In the genomic region with DNA sequence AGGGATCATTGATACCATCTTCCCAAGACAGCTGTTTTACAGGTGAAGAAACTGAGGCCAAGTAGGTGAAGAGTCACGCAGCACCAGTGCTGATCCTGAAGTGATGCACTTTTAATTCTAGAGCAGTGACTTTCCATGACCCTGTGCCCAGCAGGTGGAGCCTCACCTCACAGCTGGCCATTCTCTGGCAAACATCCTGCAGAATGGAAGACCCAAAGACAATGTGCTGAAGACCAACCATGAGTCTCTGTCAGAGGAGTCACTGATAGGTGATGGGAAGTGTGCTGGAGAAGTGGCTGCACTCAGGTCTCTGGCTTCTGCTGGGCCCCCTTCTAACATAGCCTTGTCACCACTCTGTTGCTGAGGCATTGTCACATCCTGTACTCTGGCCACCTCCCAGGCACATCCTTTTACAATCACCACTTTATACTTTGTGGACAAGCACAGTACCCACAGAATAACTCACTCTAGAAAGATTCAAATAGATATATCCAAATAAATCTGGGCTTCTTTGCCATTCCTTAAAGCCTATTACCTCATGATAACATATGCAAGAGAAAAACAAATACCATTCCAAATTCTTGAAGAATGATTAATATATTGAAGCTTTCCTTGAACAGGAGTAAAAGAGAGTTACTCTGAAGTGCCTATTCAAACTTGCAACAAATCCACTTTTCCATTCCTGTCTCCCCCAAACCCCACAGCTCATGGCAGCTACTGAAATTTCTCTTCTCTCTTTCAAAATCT, we compare ENCODE assay signal across 10 cellular contexts.
DNase-seq lines count a peak whose midpoint lies in the region; ATAC-seq and TF ChIP-seq lines count a peak whose summit lies in the region.
"Had no signal": no experiment of that assay in that cellular context is flagged by ENCODE, and none has a peak within 500 bp of the region (broad histone marks: within the 10 kb centered on the region; RNA-seq: fewer than 3 reads in every experiment).

No MANE protein-coding gene starts in this region.

- WGBS in esophagus, 2 donors, result 81 to 83% methylated on average over 1 of the region's 1 CpG

- no peak overlapping the region for H3K4me3 Mint-ChIP-seq in progenitor cell of endocrine pancreas (ENCODE audit: low read depth)

- peaks cover 10% of the 10 kb centered on the region for H3K27me3 Mint-ChIP-seq in progenitor cell of endocrine pancreas

- H3K36me3 Mint-ChIP-seq in progenitor cell of endocrine pancreas (ENCODE audit: insufficient read depth), result no peaks in the 10 kb centered on the region

- H3K36me3 ChIP-seq in DND-41 (ENCODE audit: insufficient read depth, low read length), result no peaks in the 10 kb centered on the region
- H3K36me3 ChIP-seq in esophagus (ENCODE audit: control insufficient read depth in 2 of 2, insufficient read depth in 2 of 2, low read length in 1 of 2), result no peaks in the 10 kb centered on the region

- no peaks in the 10 kb centered on the region for H3K9me3 Mint-ChIP-seq in progenitor cell of endocrine pancreas (ENCODE audit: low read depth)

- H2AFZ ChIP-seq in DND-41 (ENCODE audit: low read depth, low read length), result no peak overlapping the region

- H3K4me3 ChIP-seq in DND-41 (ENCODE audit: low read depth in 1 of 2, low read length in 2 of 2) (no peak overlapping the region), esophagus (ENCODE audit: low read depth in 1 of 2, low read length in 2 of 2) (no peak overlapping the region)

- no peak overlapping the region for H3K27ac Mint-ChIP-seq in progenitor cell of endocrine pancreas

- DNase-seq in DND-41, result no peak
- DNase-seq in NCI-H69 (lab: John Stamatoyannopoulos, UW), result peak; percentile 7
- DNase-seq in progenitor cell of endocrine pancreas (ENCODE audit: low spot score, unreplicated experiment), result no peak
- no peak for DNase-seq in LoVo (ENCODE audit: low spot score)
- DNase-seq in amniotic stem cell (lab: John Stamatoyannopoulos, UW), result no peak
- DNase-seq in cerebellar nuclear complex (lab: John Stamatoyannopoulos, UW), result no peak
- DNase-seq: activated CD4-positive, alpha-beta T cell treated with anti-CD3 and anti-CD28 coated beads for 1 hour; central memory CD4-positive, alpha-beta T cell had no signal

- H4K20me1 ChIP-seq in DND-41 (ENCODE audit: insufficient read depth, low read length), result no peaks in the 10 kb centered on the region

- TF ChIP-seq CTCF in DND-41 (IDR thresholded peaks at IDR 0.05; ENCODE audit: borderline replicate concordance, extremely low read depth, low read length, poor library complexity, severe bottlenecking) (peak; percentile 19), progenitor cell of endocrine pancreas (IDR thresholded peaks at IDR 0.05; ENCODE audit: unreplicated experiment) (peak; percentile 28)

- no peaks in the 10 kb centered on the region for H3K9me3 ChIP-seq in DND-41 (ENCODE audit: insufficient read depth, low read length, severe bottlenecking)
- no peaks in the 10 kb centered on the region for H3K9me3 ChIP-seq in esophagus (ENCODE audit: control insufficient read depth in 2 of 2, insufficient read depth in 1 of 2, low read depth in 1 of 2, low read length in 1 of 2)

- peaks cover 9% of the 10 kb centered on the region for H3K4me1 Mint-ChIP-seq in progenitor cell of endocrine pancreas (ENCODE audit: low read depth)

- no peak overlapping the region for H3K27ac ChIP-seq in DND-41 (ENCODE audit: low read length)
- H3K27ac ChIP-seq in esophagus (ENCODE audit: low read depth in 2 of 2, low read length in 1 of 2), result peak overlapping the region; percentile 77 to 90

- H3K4me1 ChIP-seq in DND-41 (ENCODE audit: insufficient read depth, low read length), result no peaks in the 10 kb centered on the region
- peaks cover 2 to 3% of the 10 kb centered on the region in 2 donors for H3K4me1 ChIP-seq in esophagus (ENCODE audit: control insufficient read depth in 2 of 2, insufficient read depth in 2 of 2, low read length in 1 of 2)

- no peak; the same call in 2 of the 3 replicates for ATAC-seq in DND-41 (ENCODE audit: insufficient read depth, low read depth)
- ATAC-seq in GM21390 (IDR thresholded peaks at IDR 0.05; ENCODE audit: unreplicated experiment), result no peak

- H3K27me3 ChIP-seq in DND-41 (ENCODE audit: insufficient read depth, low read length, poor library complexity), result peaks cover 16% of the 10 kb centered on the region
- H3K27me3 ChIP-seq in esophagus (ENCODE audit: control insufficient read depth in 1 of 2, insufficient read depth in 2 of 2, low read length in 2 of 2), result no peaks in the 10 kb centered on the region

- no peaks in the 10 kb centered on the region for H3K79me2 ChIP-seq in DND-41 (ENCODE audit: insufficient read depth, low read length)

- H3K9ac ChIP-seq in DND-41 (ENCODE audit: low read depth, low read length), result no peak overlapping the region

- no peak overlapping the region for H3K4me2 ChIP-seq in DND-41 (ENCODE audit: insufficient read depth, low read length)
